8 cellular contexts compared by ENCODE assay signal in the genomic region with DNA sequence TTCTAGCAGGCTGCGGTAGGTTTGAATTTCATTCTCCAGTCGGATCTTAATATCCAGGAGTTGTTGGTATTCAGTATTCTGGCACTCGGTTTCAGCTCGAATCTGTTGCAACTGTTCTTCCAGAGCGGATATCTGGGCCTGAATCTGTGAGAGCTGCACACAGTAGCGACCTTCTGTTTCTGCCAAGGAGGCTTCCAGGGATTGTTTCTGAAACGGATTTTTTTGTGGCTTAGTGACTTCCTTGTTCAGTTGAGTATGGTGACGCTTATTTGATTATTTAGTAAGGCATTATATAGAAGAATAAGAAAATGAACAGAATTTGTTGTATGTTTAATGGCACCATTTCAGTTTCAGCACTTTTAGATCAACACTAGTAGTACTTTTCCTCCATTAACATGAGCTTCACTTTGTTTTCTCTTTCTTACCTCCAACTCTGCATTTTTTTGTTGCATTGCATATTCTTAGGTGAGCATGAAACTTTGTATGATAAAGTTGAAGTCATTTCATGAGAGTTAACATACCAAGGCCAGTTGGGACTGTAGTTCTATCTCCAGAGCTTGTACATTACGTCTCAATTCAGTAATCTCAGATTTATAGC. TPM values are rescaled to one million over a fixed set of nuclear protein-coding genes. Genes with fewer than 3 reads are reported as not detected.
DNase-seq lines count a peak whose midpoint lies in the region; ATAC-seq, FAIRE-seq and TF ChIP-seq lines count a peak whose summit lies in the region.

No MANE protein-coding gene starts in this region.

- H3K4me1 ChIP-seq in duodenal mucosa (ENCODE audit: control insufficient read depth in 1 of 2, insufficient read depth in 2 of 2, low read length in 2 of 2) (peaks cover 0 to 3% of the 10 kb centered on the region in 2 donors), mononuclear cell (ENCODE audit: insufficient read depth, low read length) (peaks cover 10% of the 10 kb centered on the region)

- peaks cover 38% of the 10 kb centered on the region for H3K36me3 Mint-ChIP-seq in Calu3 (ENCODE audit: insufficient read depth, unreplicated experiment)

- peaks cover 31% of the 10 kb centered on the region for H3K4me1 Mint-ChIP-seq in Calu3 (ENCODE audit: low read depth, unreplicated experiment)

- peak overlapping the region; percentile 80 for H3K4me3 Mint-ChIP-seq in Calu3 (ENCODE audit: low read depth, unreplicated experiment)

- no peak for TF ChIP-seq POLR2A in GM18505 (IDR thresholded peaks at IDR 0.05; ENCODE audit: borderline replicate concordance, extremely low read depth, insufficient read depth, insufficient read length)

- peak overlapping the region; percentile 76 to 85 for H3K4me3 ChIP-seq in duodenal mucosa (ENCODE audit: low read depth in 1 of 2, low read length in 2 of 2)
- H3K4me3 ChIP-seq in mononuclear cell (ENCODE audit: low read length): peak overlapping the region; percentile 70

- H3K27me3 ChIP-seq in duodenal mucosa (ENCODE audit: control insufficient read depth in 1 of 2, insufficient read depth in 2 of 2, low read length in 2 of 2) (no peaks in the 10 kb centered on the region), mononuclear cell (ENCODE audit: insufficient read depth, low read length) (peaks cover 8% of the 10 kb centered on the region)

- intact Hi-C loops in Calu3 (cut with micrococcal nuclease; ENCODE audit: unreplicated experiment): loop anchor here (1.0 to 2.0 kb wide), 2 partner anchors 9 to 927 kb away; no protein-coding TSS in a partner anchor

- peaks cover 0 to 8% of the 10 kb centered on the region in 2 donors for H3K36me3 ChIP-seq in duodenal mucosa (ENCODE audit: control insufficient read depth in 1 of 2, insufficient read depth in 2 of 2, low read length in 2 of 2)

- BruUV-seq in Calu3 (replicated peaks; lab: Mats Ljungman, UMichigan): TSS peak; percentile 77

- ATAC-seq in GM18505 (IDR thresholded peaks at IDR 0.05; ENCODE audit: unreplicated experiment) (no peak), HG02870 (IDR thresholded peaks at IDR 0.05; ENCODE audit: unreplicated experiment) (no peak), GM21381 (IDR thresholded peaks at IDR 0.05; ENCODE audit: unreplicated experiment) (no peak)

- CTCF ChIA-PET in Calu3 (lab: Charles Lee): interaction anchor here (0.6 to 2.9 kb wide), 21 partner anchors 10 to 1198 kb away, joined by 3 to 31 read pairs (median 5); no protein-coding TSS in a partner anchor

- peak overlapping the region; percentile 92 for H3K27ac Mint-ChIP-seq in Calu3 (ENCODE audit: unreplicated experiment)

- H3K9ac ChIP-seq in duodenal mucosa (ENCODE audit: low read depth in 1 of 2, low read length in 2 of 2): peak overlapping the region in 1 of 2 donors; percentile 31

- no peak overlapping the region for H3K27ac ChIP-seq in duodenal mucosa (ENCODE audit: low read depth, low read length)

- no peaks in the 10 kb centered on the region for H3K9me3 Mint-ChIP-seq in Calu3 (ENCODE audit: low read depth, unreplicated experiment)

- no peak for TF ChIP-seq CTCF in Calu3 (IDR thresholded peaks at IDR 0.05; ENCODE audit: unreplicated experiment)

- H3K27me3 Mint-ChIP-seq in Calu3 (ENCODE audit: unreplicated experiment): no peaks in the 10 kb centered on the region

- no peak for DNase-seq in Calu3
- DNase-seq in NCI-H69 (lab: John Stamatoyannopoulos, UW): peak; percentile 20
- DNase-seq in HTR-8/SVneo (ENCODE audit: insufficient read length, low spot score): no peak

- H3K9me3 ChIP-seq in duodenal mucosa (ENCODE audit: control insufficient read depth in 1 of 2, low read length in 2 of 2) (no peaks in the 10 kb centered on the region), mononuclear cell (ENCODE audit: low read depth, low read length) (no peaks in the 10 kb centered on the region)

- FAIRE-seq in HTR-8/SVneo (lab: Jason Lieb, UNC): no peak

RNA-seq across cellular contexts. Expression of a gene that starts 2.8 kb away (rescaled TPM):
- 171 and 188 TPM in 2 replicates for total RNA-seq in Calu3 (2022)
- total RNA-seq in mononuclear cell: 4.3 TPM

RNA-seq across cellular contexts. Expression of a gene that starts 19.9 kb away (rescaled TPM):
- total RNA-seq in Calu3 (2022) (not detected in 2 replicates), mononuclear cell (not detected)

RNA-seq across cellular contexts. Expression of a gene that starts 37.3 kb away (rescaled TPM):
- total RNA-seq in Calu3 (2022) (not detected in 2 replicates), mononuclear cell (not detected)

RNA-seq across cellular contexts. Expression of a gene that starts 47.4 kb away (rescaled TPM):
- 2.4 and 2.7 TPM in 2 replicates for total RNA-seq in Calu3 (2022)
- not detected for total RNA-seq in mononuclear cell

RNA-seq across cellular contexts. Expression of a gene that starts 47.6 kb away (rescaled TPM):
- total RNA-seq in Calu3 (2022) (not detected in 2 replicates), mononuclear cell (not detected)

Comparison
In these comparisons a context has a peak if more than half of its experiments do, and no peak if none do; other contexts are left out.
1. RNA of a gene that starts 2.8 kb away (total RNA-seq): 171 to 188 TPM in Calu3; 4.3 TPM in mononuclear cell (single experiment); every median in the first group is over 10 times any median in the second.